Comparison of ENCODE assay signal across 25 cellular contexts in the genomic region with DNA sequence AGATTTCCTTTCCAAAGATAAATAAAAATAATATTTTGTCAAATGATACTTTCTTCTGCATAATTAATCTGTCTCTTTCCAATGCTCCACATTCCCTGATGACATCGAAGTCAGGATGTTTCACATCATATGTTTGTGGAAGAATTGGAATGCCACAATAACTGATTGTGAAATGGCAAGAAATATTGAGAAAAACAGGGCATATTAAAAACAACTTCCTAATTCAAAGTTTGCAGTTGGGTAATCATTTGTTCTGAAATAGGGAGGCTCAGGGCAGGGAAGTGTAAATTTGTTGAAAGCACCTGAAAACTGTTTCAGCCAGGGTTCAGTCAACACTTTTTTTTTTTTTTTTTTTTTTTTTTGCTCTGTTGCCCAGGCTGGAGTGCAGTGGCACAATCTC. TPM values are rescaled to one million over a fixed set of nuclear protein-coding genes. Genes with fewer than 3 reads are reported as not detected.
A peak's percentile ranks its signal among the peaks of the same experiment; 100 is the strongest.
DNase-seq lines count a peak whose midpoint lies in the region; ATAC-seq and TF ChIP-seq lines count a peak whose summit lies in the region.
"Had no signal": no experiment of that assay in that cellular context is flagged by ENCODE, and none has a peak within 500 bp of the region (broad histone marks: within the 10 kb centered on the region; RNA-seq: fewer than 3 reads in every experiment).

No MANE protein-coding gene starts in this region.

- peaks cover 0 to 76% (median 7%) of the 10 kb centered on the region in 11 experiments; a peak in 10 of 22 replicates for H4K20me1 ChIP-seq in BLaER1 treated with 17β-estradiol and CSF1 and Interleukin-3, amounts not matched to agents 10 nM and 100 nM

- H3K27me3 ChIP-seq in BLaER1 treated with 17β-estradiol and CSF1 and Interleukin-3, amounts not matched to agents 10 nM and 100 nM, result no peaks in the 10 kb centered on the region
- H3K27me3 ChIP-seq: colonic mucosa had no signal

- peaks cover 31 to 56% (median 46%) of the 10 kb centered on the region in 10 experiments for H3K4me1 ChIP-seq in BLaER1 treated with 17β-estradiol and CSF1 and Interleukin-3, amounts not matched to agents 10 nM and 100 nM
- H3K4me1 ChIP-seq in HEK293 (ENCODE audit: control insufficient read depth, insufficient read depth, low read length), result peaks cover 2% of the 10 kb centered on the region; the same call in 1 of the 2 replicates
- H3K4me1 ChIP-seq: colonic mucosa, psoas muscle had no signal

- DNase-seq in amniotic epithelial cell (ENCODE audit: low read depth), result peak; percentile 80
- peak; percentile 68 for DNase-seq in fibroblast of villous mesenchyme (ENCODE audit: low read depth)
- DNase-seq in NCI-H774 (lab: John Stamatoyannopoulos, UW), result no peak
- DNase-seq in NCI-H187 (lab: John Stamatoyannopoulos, UW), result no peak
- DNase-seq: activated CD4-positive, alpha-beta T cell treated with anti-CD3 and anti-CD28 coated beads for 4 hours; activated gamma-delta T cell treated with Interleukin-2 at 50 U/mL for 16 hours; activated T-cell treated with anti-CD3 and anti-CD28 coated beads, Interleukin-2, amount 50 U/mL, for 24 hours; CD4-positive, CD25-positive, alpha-beta regulatory T cell; colonic mucosa; DMS 273 treated with DMSO at 0.1 percent for 48 hours; effector memory CD4-positive, alpha-beta T cell; naive B cell; NCI-H1105 treated with DMSO at 0.1 percent for 48 hours; NCI-H2081 treated with DMSO at 0.1 percent for 48 hours; NCI-H226; NCI-H69; occipital lobe; psoas muscle; stimulated activated CD4-positive, alpha-beta T cell treated with anti-CD3 and anti-CD28 coated beads, Interleukin-15, amount 100 ng/mL, for 24 hours; stimulated activated naive CD4-positive, alpha-beta T cell; T-helper 2 cell had no signal

- H3K27ac ChIP-seq in BLaER1 treated with 17β-estradiol and CSF1 and Interleukin-3, amounts not matched to agents 10 nM and 100 nM, result peak overlapping the region in 10 of 11 experiments; percentile 31 to 99 (median 94); a peak in 13 of 22 replicates
- no peak overlapping the region for H3K27ac ChIP-seq in HEK293 (ENCODE audit: extremely low read depth, low read depth, low read length)
- H3K27ac ChIP-seq: colonic mucosa, psoas muscle had no signal

- POLR2A ChIA-PET in HEK293 (lab: Yijun Ruan, JAX), result no interaction called here

- H3K36me3 ChIP-seq in BLaER1 treated with 17β-estradiol and CSF1 and Interleukin-3, amounts not matched to agents 10 nM and 100 nM, result peaks cover 46 to 77% (median 67%) of the 10 kb centered on the region in 11 experiments
- H3K36me3 ChIP-seq in HEK293 (ENCODE audit: control insufficient read depth in 2 of 2, insufficient read depth in 1 of 2, low read length in 2 of 2), result no peaks in the 10 kb centered on the region
- H3K36me3 ChIP-seq: colonic mucosa had no signal

- ATAC-seq in GM21390 (IDR thresholded peaks at IDR 0.05; ENCODE audit: unreplicated experiment), result no peak
- no peak for ATAC-seq in HG03469 (IDR thresholded peaks at IDR 0.05; ENCODE audit: unreplicated experiment)
- ATAC-seq: psoas muscle had no signal

- 0 out of 22 replicates have a peak overlapping the region, but pooled peaks of 1 of the 11 experiments have one; percentile 28 for H3K9ac ChIP-seq in BLaER1 treated with 17β-estradiol and CSF1 and Interleukin-3, amounts not matched to agents 10 nM and 100 nM

- CTCF ChIA-PET in HEK293 (lab: Yijun Ruan, JAX), result no interaction called here

- no peak overlapping the region for H3K4me3 ChIP-seq in BLaER1 treated with 17β-estradiol and CSF1 and Interleukin-3, amounts not matched to agents 10 nM and 100 nM
- H3K4me3 ChIP-seq in HEK293 (ENCODE audit: low read depth, low read length) (no peak overlapping the region), fibroblast of villous mesenchyme (ENCODE audit: low read depth, low read length) (no peak overlapping the region)
- H3K4me3 ChIP-seq: colonic mucosa, psoas muscle had no signal

- peak overlapping the region in 7 of 11 experiments; percentile 23 to 93 (median 37); a peak in 11 of 22 replicates for H3K4me2 ChIP-seq in BLaER1 treated with 17β-estradiol and CSF1 and Interleukin-3, amounts not matched to agents 10 nM and 100 nM

- H3K9me3 ChIP-seq in BLaER1 treated with 17β-estradiol and CSF1 and Interleukin-3, amounts not matched to agents 10 nM and 100 nM (replicated peaks in 1 of 11), result no peaks in the 10 kb centered on the region
- H3K9me3 ChIP-seq in HEK293 (ENCODE audit: control insufficient read depth, insufficient read depth, low read depth, low read length), result no peaks in the 10 kb centered on the region
- H3K9me3 ChIP-seq: colonic mucosa, psoas muscle had no signal

- TF ChIP-seq CTCF in HEK293 (tag by site-specific recombination; IDR thresholded peaks at IDR 0.05) (no peak), fibroblast of villous mesenchyme (IDR thresholded peaks at IDR 0.05; ENCODE audit: insufficient read depth, low read depth, low read length) (no peak)

TF ChIP-seq in HEK293, 187 proteins besides CTCF, POLR2A, EP300 and RAD21:
- TF ChIP-seq ZNF785 (tag by site-specific recombination; IDR thresholded peaks at IDR 0.05), result no peak
- TF ChIP-seq ZNF362 (tag by site-specific recombination; IDR thresholded peaks at IDR 0.05), result 0 out of 2 replicates have a peak, but pooled peaks have one; percentile 77
- TF ChIP-seq, protein P1, sequence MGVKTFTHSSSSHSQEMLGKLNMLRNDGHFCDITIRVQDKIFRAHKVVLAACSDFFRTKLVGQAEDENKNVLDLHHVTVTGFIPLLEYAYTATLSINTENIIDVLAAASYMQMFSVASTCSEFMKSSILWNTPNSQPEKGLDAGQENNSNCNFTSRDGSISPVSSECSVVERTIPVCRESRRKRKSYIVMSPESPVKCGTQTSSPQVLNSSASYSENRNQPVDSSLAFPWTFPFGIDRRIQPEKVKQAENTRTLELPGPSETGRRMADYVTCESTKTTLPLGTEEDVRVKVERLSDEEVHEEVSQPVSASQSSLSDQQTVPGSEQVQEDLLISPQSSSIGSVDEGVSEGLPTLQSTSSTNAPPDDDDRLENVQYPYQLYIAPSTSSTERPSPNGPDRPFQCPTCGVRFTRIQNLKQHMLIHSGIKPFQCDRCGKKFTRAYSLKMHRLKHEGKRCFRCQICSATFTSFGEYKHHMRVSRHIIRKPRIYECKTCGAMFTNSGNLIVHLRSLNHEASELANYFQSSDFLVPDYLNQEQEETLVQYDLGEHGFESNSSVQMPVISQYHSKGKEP (tag by site-specific recombination; IDR thresholded peaks at IDR 0.05), result no peak
- TF ChIP-seq ZNF658 (tag by site-specific recombination; IDR thresholded peaks at IDR 0.05), result no peak
TF ChIP-seq in HEK293: peak in this region for 1.

RNA-seq across cellular contexts. Expression of gene BCAT1, which starts 50.7 kb away (rescaled TPM):
- 199 and 229 TPM in 2 replicates for total RNA-seq in fibroblast of villous mesenchyme

Comparison
In these comparisons a context has a peak if more than half of its experiments do, and no peak if none do; other contexts are left out.
1. DNase-seq: peak in amniotic epithelial cell (single experiment) and fibroblast of villous mesenchyme (single experiment); none in NCI-H774 (single experiment) and NCI-H187 (0 of 2).